ENCODE assay signal across 19 cellular contexts in genomic region chr4:16262188-16262587, GRCh38. TPM values are rescaled to one million over a fixed set of nuclear protein-coding genes. Genes with fewer than 3 reads are reported as not detected.
DNase-seq lines count a peak whose midpoint lies in the region; ATAC-seq and TF ChIP-seq lines count a peak whose summit lies in the region.
"Had no signal": no experiment of that assay in that cellular context is flagged by ENCODE, and none has a peak within 500 bp of the region (broad histone marks: within the 10 kb centered on the region; RNA-seq: fewer than 3 reads in every experiment).

No MANE protein-coding gene starts in this region.

- no peak overlapping the region for H2AFZ ChIP-seq in neuronal stem cell (ENCODE audit: low read length)
- H2AFZ ChIP-seq: PC-9 had no signal

- H3K4me1 ChIP-seq in neuronal stem cell (ENCODE audit: control insufficient read depth in 2 of 2, insufficient read depth in 1 of 2, low read depth in 1 of 2, low read length in 2 of 2) (no peaks in the 10 kb centered on the region), Caco-2 (no peaks in the 10 kb centered on the region)
- H3K4me1 ChIP-seq: A549, SJSA1 had no signal

- intact Hi-C loops in Caco-2 (cut with micrococcal nuclease; ENCODE audit: unreplicated experiment): loop anchor here (5.0 kb wide), 1 partner anchor 455 kb away; no protein-coding TSS in a partner anchor
- intact Hi-C loops in activated T-helper 2 cell treated with anti-CD3 and anti-CD28 coated beads, Interferon-gamma antibody, Interleukin-2, Interleukin-4, amounts not matched to agents 10 μg/mL and 5 μg/mL and 100 μg/mL, durations not matched to agents 14 hours and 24 hours and 36 hours (cut with micrococcal nuclease): loop anchor here (5.0 to 10.0 kb wide), 2 partner anchors 35 to 377 kb away; partner anchors contain the start of gene TAPT1

- H3K4me3 Mint-ChIP-seq in T-helper 17 cell (no peak overlapping the region), Caco-2 (ENCODE audit: unreplicated experiment) (no peak overlapping the region)
- no peak overlapping the region for H3K4me3 Mint-ChIP-seq in activated T-helper 2 cell treated with anti-CD3 and anti-CD28 coated beads, Interferon-gamma antibody, Interleukin-2, Interleukin-4, amounts not matched to agents 10 μg/mL and 5 μg/mL and 100 μg/mL, durations not matched to agents 14 hours and 24 hours and 36 hours (ENCODE audit: low read depth)

- H4K91ac ChIP-seq in neuronal stem cell (ENCODE audit: low read depth, low read length, poor library complexity): no peak overlapping the region

- H3K23ac ChIP-seq in neuronal stem cell (ENCODE audit: low read depth, low read length, poor library complexity): no peak overlapping the region

- no peak overlapping the region for H2BK120ac ChIP-seq in neuronal stem cell (ENCODE audit: low read depth, low read length)

- no peaks in the 10 kb centered on the region for H3K9me3 ChIP-seq in T-helper 17 cell (ENCODE audit: control insufficient read depth, low read length, poor library complexity, severe bottlenecking)
- peaks cover 0 to 2% of the 10 kb centered on the region in 2 donors for H3K9me3 ChIP-seq in neuronal stem cell (replicated peaks in 1 of 2; ENCODE audit: control insufficient read depth in 2 of 2, insufficient read depth in 1 of 2, low read depth in 1 of 2, low read length in 2 of 2)
- no peaks in the 10 kb centered on the region for H3K9me3 ChIP-seq in Caco-2
- H3K9me3 ChIP-seq: A549, SJSA1 had no signal

- H2AK5ac ChIP-seq in neuronal stem cell (ENCODE audit: low read depth, low read length): no peak overlapping the region

- H3K9ac ChIP-seq in neuronal stem cell (ENCODE audit: low read depth, low read length, poor library complexity): no peak overlapping the region

- CTCF ChIA-PET in Caco-2 (lab: Charles Lee): no interaction called here

- H3K4ac ChIP-seq in neuronal stem cell (ENCODE audit: low read length): no peak overlapping the region

- no peak overlapping the region for H3K18ac ChIP-seq in neuronal stem cell (ENCODE audit: low read length)

- no TSS peak for BruUV-seq in Caco-2 (replicated peaks; lab: Mats Ljungman, UMichigan)

- TF ChIP-seq CTCF in Caco-2 (IDR thresholded peaks at IDR 0.05; ENCODE audit: insufficient read depth in 1 of 2, low read depth in 1 of 2, low read length in 1 of 2, severe bottlenecking in 1 of 2, unreplicated experiment in 1 of 2): no peak

- no peak overlapping the region for H3K4me3 ChIP-seq in neuronal stem cell (ENCODE audit: low read length in 2 of 2)
- H3K4me3 ChIP-seq in Caco-2 (ENCODE audit: low read depth, low read length): no peak overlapping the region
- H3K4me3 ChIP-seq: A549, PC-9, SJSA1 had no signal

- H3K27ac ChIP-seq in neuronal stem cell (replicated peaks; ENCODE audit: low read length): no peak overlapping the region
- H3K27ac ChIP-seq: A549, PC-9, SJSA1 had no signal

- POLR2A ChIA-PET in Caco-2 (lab: Charles Lee): no interaction called here

- H3K4me1 Mint-ChIP-seq in T-helper 17 cell: peaks cover 7% of the 10 kb centered on the region
- no peaks in the 10 kb centered on the region for H3K4me1 Mint-ChIP-seq in Caco-2 (ENCODE audit: low read depth, unreplicated experiment)
- H3K4me1 Mint-ChIP-seq in activated T-helper 2 cell treated with anti-CD3 and anti-CD28 coated beads, Interferon-gamma antibody, Interleukin-2, Interleukin-4, amounts not matched to agents 10 μg/mL and 5 μg/mL and 100 μg/mL, durations not matched to agents 14 hours and 24 hours and 36 hours (ENCODE audit: low read depth): peaks cover 22% of the 10 kb centered on the region

- peak; percentile 5 for DNase-seq in stimulated activated CD4-positive, alpha-beta T cell treated with anti-CD3 and anti-CD28 coated beads, Interleukin-15, amount 100 ng/mL, for 24 hours
- DNase-seq in stimulated activated CD4-positive, alpha-beta T cell treated with anti-CD3 and anti-CD28 coated beads, Interleukin-4, amount 100 ng/mL, for 24 hours: no peak
- no peak for DNase-seq in T-helper 17 cell
- no peak for DNase-seq in NCI-H2029 (lab: John Stamatoyannopoulos, UW)
- no peak for DNase-seq in neuronal stem cell (ENCODE audit: low spot score)
- no peak for DNase-seq in Caco-2
- DNase-seq in activated T-helper 2 cell treated with anti-CD3 and anti-CD28 coated beads, Interferon-gamma antibody, Interleukin-2, Interleukin-4, amounts not matched to agents 10 μg/mL and 5 μg/mL and 100 μg/mL, durations not matched to agents 14 hours and 24 hours and 36 hours (ENCODE audit: low spot score): no peak
- DNase-seq: Calu3, DMS79, H7, MM.1S, NCI-H1417, NCI-H187 treated with DMSO at 0.1 percent for 48 hours, NCI-H748 treated with DMSO at 0.1 percent for 48 hours, PC-9, SW 1271 had no signal

- H3K27me3 ChIP-seq in neuronal stem cell (ENCODE audit: control insufficient read depth in 3 of 3, insufficient read depth in 3 of 3, low read depth in 1 of 3, low read length in 3 of 3) (no peaks in the 10 kb centered on the region), Caco-2 (replicated peaks; ENCODE audit: control insufficient read depth, insufficient read depth, low read length) (no peaks in the 10 kb centered on the region)
- H3K27me3 ChIP-seq: SJSA1 had no signal

- no peaks in the 10 kb centered on the region for H3K79me1 ChIP-seq in neuronal stem cell (ENCODE audit: low read depth, low read length)

- no peaks in the 10 kb centered on the region for H3K27me3 Mint-ChIP-seq in T-helper 17 cell
- no peaks in the 10 kb centered on the region for H3K27me3 Mint-ChIP-seq in Caco-2 (ENCODE audit: insufficient read depth, unreplicated experiment)
- H3K27me3 Mint-ChIP-seq in activated T-helper 2 cell treated with anti-CD3 and anti-CD28 coated beads, Interferon-gamma antibody, Interleukin-2, Interleukin-4, amounts not matched to agents 10 μg/mL and 5 μg/mL and 100 μg/mL, durations not matched to agents 14 hours and 24 hours and 36 hours (ENCODE audit: low read depth): no peaks in the 10 kb centered on the region

- H2BK12ac ChIP-seq in neuronal stem cell (ENCODE audit: low read length): no peak overlapping the region

- peak; percentile 50 for ATAC-seq in HG02852 (IDR thresholded peaks at IDR 0.05; ENCODE audit: unreplicated experiment)
- ATAC-seq in T-helper 17 cell: peak; percentile 45
- ATAC-seq: A549 had no signal

- WGBS in neuronal stem cell (ENCODE audit: extremely low coverage in 2 of 2, insufficient read length in 2 of 2, insufficient replicate concordance in 1 of 2), 2 donors: no CpG with 5 or more reads among the region's 4 CpGs

- H2BK5ac ChIP-seq in neuronal stem cell (ENCODE audit: low read length): no peak overlapping the region

- H3K27ac Mint-ChIP-seq in T-helper 17 cell: peak overlapping the region; percentile 43
- H3K27ac Mint-ChIP-seq in Caco-2 (ENCODE audit: unreplicated experiment): no peak overlapping the region
- H3K27ac Mint-ChIP-seq in activated T-helper 2 cell treated with anti-CD3 and anti-CD28 coated beads, Interferon-gamma antibody, Interleukin-2, Interleukin-4, amounts not matched to agents 10 μg/mL and 5 μg/mL and 100 μg/mL, durations not matched to agents 14 hours and 24 hours and 36 hours: no peak overlapping the region

- no peak overlapping the region for H3K14ac ChIP-seq in neuronal stem cell (ENCODE audit: low read length)

- H4K8ac ChIP-seq in neuronal stem cell (ENCODE audit: low read depth, low read length): no peak overlapping the region

- no peaks in the 10 kb centered on the region for H3K9me3 Mint-ChIP-seq in Caco-2 (ENCODE audit: unreplicated experiment)
- no peaks in the 10 kb centered on the region for H3K9me3 Mint-ChIP-seq in activated T-helper 2 cell treated with anti-CD3 and anti-CD28 coated beads, Interferon-gamma antibody, Interleukin-2, Interleukin-4, amounts not matched to agents 10 μg/mL and 5 μg/mL and 100 μg/mL, durations not matched to agents 14 hours and 24 hours and 36 hours

- H3K4me2 ChIP-seq in neuronal stem cell (ENCODE audit: insufficient read depth, low read length, poor library complexity, severe bottlenecking): no peak overlapping the region
- H3K4me2 ChIP-seq: A549, PC-9 had no signal

- H3K36me3 Mint-ChIP-seq in T-helper 17 cell (ENCODE audit: low read depth): no peaks in the 10 kb centered on the region
- H3K36me3 Mint-ChIP-seq in Caco-2 (ENCODE audit: insufficient read depth, unreplicated experiment): no peaks in the 10 kb centered on the region
- H3K36me3 Mint-ChIP-seq in activated T-helper 2 cell treated with anti-CD3 and anti-CD28 coated beads, Interferon-gamma antibody, Interleukin-2, Interleukin-4, amounts not matched to agents 10 μg/mL and 5 μg/mL and 100 μg/mL, durations not matched to agents 14 hours and 24 hours and 36 hours (ENCODE audit: low read depth): peaks cover 8% of the 10 kb centered on the region

- no peaks in the 10 kb centered on the region for H3K36me3 ChIP-seq in neuronal stem cell (replicated peaks in 1 of 2; ENCODE audit: control insufficient read depth in 2 of 2, insufficient read depth in 2 of 2, low read length in 2 of 2)
- H3K36me3 ChIP-seq in Caco-2 (ENCODE audit: control insufficient read depth, insufficient read depth, low read length): no peaks in the 10 kb centered on the region
- H3K36me3 ChIP-seq: SJSA1 had no signal

- no peak overlapping the region for H2BK15ac ChIP-seq in neuronal stem cell (ENCODE audit: low read length)

RNA-seq across cellular contexts. Expression of gene TAPT1, which starts 35.9 kb away (rescaled TPM):
- 10 to 100 TPM; 71.3 to 83.6 TPM for total RNA-seq in T-helper 17 cell
- polyA plus RNA-seq in neuronal stem cell (2013, experiment 1 of 2): 6.6 TPM
- polyA plus RNA-seq in neuronal stem cell (2013, experiment 2 of 2): 6.9 TPM
- total RNA-seq in Caco-2 (2022): 23.7 and 24.9 TPM in 2 replicates
- 28.1 and 32.9 TPM in 2 replicates for total RNA-seq in activated T-helper 2 cell treated with anti-CD3 and anti-CD28 coated beads, Interferon-gamma antibody, Interleukin-2, Interleukin-4, amounts not matched to agents 10 μg/mL and 5 μg/mL and 100 μg/mL, durations not matched to agents 14 hours and 24 hours and 36 hours
